8 cellular contexts compared by ENCODE assay signal in the genomic region with DNA sequence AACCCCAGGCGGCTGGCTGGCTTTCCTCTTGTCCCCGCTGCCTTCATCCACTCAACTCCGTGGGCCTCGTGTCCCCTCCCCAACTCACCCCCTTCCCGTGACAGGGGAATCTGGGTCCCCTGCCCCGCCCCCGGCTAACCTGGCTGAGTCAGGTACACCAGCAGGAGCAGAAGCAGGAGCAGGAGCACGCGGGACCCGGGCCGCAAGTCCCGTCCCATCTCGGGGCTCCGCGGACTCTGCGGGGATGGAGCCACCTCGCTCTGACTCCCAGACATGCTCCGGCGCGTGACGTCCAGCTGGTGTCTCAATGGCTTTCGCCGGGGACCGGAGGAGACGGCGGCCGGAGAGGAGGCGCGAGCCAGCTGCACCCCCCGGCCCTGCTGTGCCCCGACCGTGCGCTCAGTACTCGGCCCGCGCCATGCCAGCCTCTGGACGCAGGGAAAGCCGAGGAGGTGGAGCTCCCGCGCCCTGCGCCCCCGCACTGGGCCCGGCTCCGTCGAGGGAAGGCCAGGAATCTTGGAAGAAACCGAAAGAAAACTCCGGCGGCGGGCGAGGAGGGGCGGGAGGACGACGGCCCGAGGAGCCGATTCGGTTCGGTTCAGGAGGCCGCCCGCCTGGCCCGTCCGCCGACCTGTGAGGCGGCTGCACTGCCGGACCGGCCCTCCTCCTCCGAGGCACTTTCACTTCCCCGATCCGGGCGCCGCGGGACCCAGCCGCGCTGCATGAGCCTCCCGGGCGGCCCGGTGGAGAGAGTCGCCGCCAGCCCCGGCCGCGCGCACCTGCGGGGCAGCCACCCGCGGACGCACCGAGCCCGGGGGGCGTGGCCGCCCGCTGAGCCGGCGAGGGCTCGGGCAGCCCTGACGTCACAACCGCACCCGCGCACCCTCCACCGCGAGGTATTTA. TPM values are rescaled to one million over a fixed set of nuclear protein-coding genes. Genes with fewer than 3 reads are reported as not detected.
DNase-seq lines count a peak whose midpoint lies in the region; ATAC-seq, FAIRE-seq and TF ChIP-seq lines count a peak whose summit lies in the region.

Gene CXCL16, minus strand, starts transcription at position 807 of the 903 bp plus-strand sequence. Its CDS starts 589 bp downstream, at position 218.
A gene with protein sequence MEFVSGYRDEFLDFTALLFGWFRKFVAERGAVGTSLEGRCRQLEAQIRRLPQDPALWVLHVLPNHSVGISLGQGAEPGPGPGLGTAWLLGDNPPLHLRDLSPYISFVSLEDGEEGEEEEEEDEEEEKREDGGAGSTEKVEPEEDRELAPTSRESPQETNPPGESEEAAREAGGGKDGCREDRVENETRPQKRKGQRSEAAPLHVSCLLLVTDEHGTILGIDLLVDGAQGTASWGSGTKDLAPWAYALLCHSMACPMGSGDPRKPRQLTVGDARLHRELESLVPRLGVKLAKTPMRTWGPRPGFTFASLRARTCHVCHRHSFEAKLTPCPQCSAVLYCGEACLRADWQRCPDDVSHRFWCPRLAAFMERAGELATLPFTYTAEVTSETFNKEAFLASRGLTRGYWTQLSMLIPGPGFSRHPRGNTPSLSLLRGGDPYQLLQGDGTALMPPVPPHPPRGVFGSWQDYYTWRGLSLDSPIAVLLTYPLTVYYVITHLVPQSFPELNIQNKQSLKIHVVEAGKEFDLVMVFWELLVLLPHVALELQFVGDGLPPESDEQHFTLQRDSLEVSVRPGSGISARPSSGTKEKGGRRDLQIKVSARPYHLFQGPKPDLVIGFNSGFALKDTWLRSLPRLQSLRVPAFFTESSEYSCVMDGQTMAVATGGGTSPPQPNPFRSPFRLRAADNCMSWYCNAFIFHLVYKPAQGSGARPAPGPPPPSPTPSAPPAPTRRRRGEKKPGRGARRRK (plus strand): TSS at position 712 of the 903 bp plus-strand sequence. CDS start 716 bp downstream, outside the sequence.

- no peaks in the 10 kb centered on the region for H3K9me3 ChIP-seq in thyroid gland

- peaks cover 0 to 1% of the 10 kb centered on the region in 2 donors for H3K36me3 Mint-ChIP-seq in activated T-cell treated with anti-CD3 and anti-CD28 coated beads, Interleukin-2, amount 50 U/mL, for 72 hours (ENCODE audit: insufficient read depth in 2 of 2)
- H3K36me3 Mint-ChIP-seq in natural killer cell, result no peaks in the 10 kb centered on the region

- intact Hi-C loops in natural killer cell (cut with micrococcal nuclease), result no loop called here
- intact Hi-C loops in thyroid gland (cut with DNase I), result loop anchor here (5.0 kb wide), 1 partner anchor 48 kb away; the partner anchor contains the start of genes GLTPD2 and VMO1

- peak in 1 of 2 donors; percentile 32 for TF ChIP-seq POLR2A in thyroid gland (IDR thresholded peaks at IDR 0.05)

- no peak for FAIRE-seq in GM19239 (lab: Jason Lieb, UNC)

- H3K4me1 ChIP-seq in thyroid gland, result peaks cover 8 to 9% of the 10 kb centered on the region in 2 donors

- ATAC-seq in activated T-cell treated with anti-CD3 and anti-CD28 coated beads, Interleukin-2, amount 50 U/mL, for 72 hours (replicated peaks in 1 of 2), result peak; percentile 77 to 83
- peak; percentile 70 to 78 (median 77) for ATAC-seq in natural killer cell
- no peak for ATAC-seq in GM21360 (IDR thresholded peaks at IDR 0.05; ENCODE audit: unreplicated experiment)
- no peak for ATAC-seq in HG02763 (IDR thresholded peaks at IDR 0.05; ENCODE audit: unreplicated experiment)

- DNase-seq in GM19239 (ENCODE audit: insufficient read length, low spot score) (peak; percentile 73), NCI-H460 (ENCODE audit: extremely low read depth, low read depth) (peak; percentile 22), fibroblast of mammary gland (ENCODE audit: low read depth) (peak; percentile 26), natural killer cell (peak; percentile 51), thyroid gland (peak; percentile 65 to 69)
- DNase-seq in activated T-cell treated with anti-CD3 and anti-CD28 coated beads, Interleukin-2, amount 50 U/mL, for 72 hours, result peak; percentile 67 to 73

- no peaks in the 10 kb centered on the region for H3K27me3 ChIP-seq in thyroid gland

- H3K4me3 Mint-ChIP-seq in activated T-cell treated with anti-CD3 and anti-CD28 coated beads, Interleukin-2, amount 50 U/mL, for 72 hours, result peak within 1 kb of the TSS; percentile 77 to 87
- peak within 1 kb of the TSS; percentile 89 for H3K4me3 Mint-ChIP-seq in natural killer cell

- H3K27ac ChIP-seq in thyroid gland, result peak within 1 kb of the TSS in 2 of 3 donors; percentile 34 to 42

- no peak for TF ChIP-seq CTCF in fibroblast of mammary gland (conservative IDR thresholded peaks at IDR 0.05; ENCODE audit: control insufficient read depth, insufficient read depth, low read depth, low read length)
- TF ChIP-seq CTCF in natural killer cell (IDR thresholded peaks at IDR 0.05), result no peak
- no peak for TF ChIP-seq CTCF in thyroid gland (IDR thresholded peaks at IDR 0.05)

- WGBS in thyroid gland, 2 donors, result 2 to 5% methylated on average over 7 to 8 of the region's 100 CpGs

- no peaks in the 10 kb centered on the region for H3K36me3 ChIP-seq in thyroid gland

- peak within 1 kb of the TSS; percentile 49 for H3K4me3 ChIP-seq in fibroblast of mammary gland (ENCODE audit: control insufficient read depth, low read depth, low read length)
- H3K4me3 ChIP-seq in thyroid gland (replicated peaks in 1 of 3), result peak within 1 kb of the TSS; percentile 50 to 83 (median 74)

- no peaks in the 10 kb centered on the region for H3K9me3 Mint-ChIP-seq in activated T-cell treated with anti-CD3 and anti-CD28 coated beads, Interleukin-2, amount 50 U/mL, for 72 hours
- no peaks in the 10 kb centered on the region for H3K9me3 Mint-ChIP-seq in natural killer cell

- peaks cover 33% of the 10 kb centered on the region for H3K27me3 Mint-ChIP-seq in activated T-cell treated with anti-CD3 and anti-CD28 coated beads, Interleukin-2, amount 50 U/mL, for 72 hours (ENCODE audit: low read depth)
- H3K27me3 Mint-ChIP-seq in natural killer cell (ENCODE audit: low read depth in 2 of 2), result peaks cover 18 to 44% of the 10 kb centered on the region in 2 donors

- H3K27ac Mint-ChIP-seq in activated T-cell treated with anti-CD3 and anti-CD28 coated beads, Interleukin-2, amount 50 U/mL, for 72 hours, result no peak within 1 kb of the TSS
- H3K27ac Mint-ChIP-seq in natural killer cell, result peak within 1 kb of the TSS; percentile 18 to 81

- H3K4me1 Mint-ChIP-seq in activated T-cell treated with anti-CD3 and anti-CD28 coated beads, Interleukin-2, amount 50 U/mL, for 72 hours (ENCODE audit: low read depth), result peaks cover 25% of the 10 kb centered on the region
- peaks cover 16 to 23% of the 10 kb centered on the region in 2 donors for H3K4me1 Mint-ChIP-seq in natural killer cell

RNA-seq across cellular contexts. Expression of gene CXCL16, which starts in this region (rescaled TPM):
- total RNA-seq in NCI-H460 (2014; rRNA removed; shearing (Covaris generic)), result 16.2 and 18.0 TPM in 2 replicates
- 4.7 and 17.2 TPM in 2 replicates for polyA plus RNA-seq in NCI-H460 (2014; cell fraction: nucleus; rRNA removed)
- total RNA-seq in activated T-cell treated with anti-CD3 and anti-CD28 coated beads, Interleukin-2, amount 50 U/mL, for 72 hours, result 1 to 10 TPM; 2.2 to 4.3 TPM
- total RNA-seq in natural killer cell (10 to 100 TPM in 2 of 3 donors, 1 to 10 TPM in 1; 4.0 to 31.8 (median 16.0) TPM), thyroid gland (10 to 100 TPM in 3 of 4 donors, 1 to 10 TPM in 1; 6.6 to 13.7 (median 12.8) TPM)

RNA-seq across cellular contexts. Expression of the second gene that starts in this region (rescaled TPM):
- total RNA-seq in NCI-H460 (2014; rRNA removed; shearing (Covaris generic)), result 0.22 and 0.23 TPM in 2 replicates
- 0.24 and 0.26 TPM in 2 replicates for polyA plus RNA-seq in NCI-H460 (2014; cell fraction: nucleus; rRNA removed)
- under 1 TPM in 1 of 2 donors, not detected in 1; 0.17 TPM for total RNA-seq in activated T-cell treated with anti-CD3 and anti-CD28 coated beads, Interleukin-2, amount 50 U/mL, for 72 hours
- total RNA-seq in natural killer cell (1 to 10 TPM in 1 of 3 donors, under 1 TPM in 2; 0.52 to 3.5 (median 0.93) TPM), thyroid gland (under 1 TPM; 0.29 to 0.44 (median 0.37) TPM)

Comparison
In these comparisons a context has a peak if more than half of its experiments do, and no peak if none do; other contexts are left out.
1. DNase-seq: peak in every context shown above with its lines; median percentile 73 in GM19239; 70 in activated T-cell treated with anti-CD3 and anti-CD28 coated beads, Interleukin-2, amount 50 U/mL, for 72 hours; 67 in thyroid gland; 51 in natural killer cell; 26 in fibroblast of mammary gland; 22 in NCI-H460.
2. ATAC-seq: peak in activated T-cell treated with anti-CD3 and anti-CD28 coated beads, Interleukin-2, amount 50 U/mL, for 72 hours (2 of 2) and natural killer cell (3 of 3); none in GM21360 (single experiment) and HG02763 (single experiment).